Comparison of ENCODE assay signal across 1 cellular context in genomic region chr2:230893881-230894781, GRCh38.
TF ChIP-seq lines count a peak whose summit lies in the region.

No MANE protein-coding gene starts in this region.

TF ChIP-seq in WTC11, 78 proteins besides CTCF, POLR2A, EP300 and RAD21 (continued from another document):
- no peak for TF ChIP-seq ZNF532 (CRISPR knock-in tag; IDR thresholded peaks at IDR 0.05; ENCODE audit: borderline replicate concordance)
- TF ChIP-seq ZNF512 (CRISPR knock-in tag; IDR thresholded peaks at IDR 0.05; ENCODE audit: borderline replicate concordance): no peak
- TF ChIP-seq TCF7 (CRISPR knock-in tag; IDR thresholded peaks at IDR 0.05; ENCODE audit: low read depth): no peak
- TF ChIP-seq FOXP1 (CRISPR knock-in tag; IDR thresholded peaks at IDR 0.05; ENCODE audit: borderline replicate concordance): no peak
- TF ChIP-seq SP1 (CRISPR knock-in tag; conservative IDR thresholded peaks at IDR 0.05): no peak
- no peak for TF ChIP-seq MAX (CRISPR knock-in tag; IDR thresholded peaks at IDR 0.05)
- no peak for TF ChIP-seq E2F4 (CRISPR knock-in tag; IDR thresholded peaks at IDR 0.05; ENCODE audit: borderline replicate concordance, low read depth)
- no peak for TF ChIP-seq ZNF138 (CRISPR knock-in tag; conservative IDR thresholded peaks at IDR 0.05)
- no peak for TF ChIP-seq ATF3 (CRISPR knock-in tag; conservative IDR thresholded peaks at IDR 0.05)
- no peak for TF ChIP-seq ATF6 (CRISPR knock-in tag; IDR thresholded peaks at IDR 0.05)
- TF ChIP-seq CBFB (CRISPR knock-in tag; IDR thresholded peaks at IDR 0.05; ENCODE audit: low read depth): no peak
